ENCODE assay signal across 8 cellular contexts in the genomic region with DNA sequence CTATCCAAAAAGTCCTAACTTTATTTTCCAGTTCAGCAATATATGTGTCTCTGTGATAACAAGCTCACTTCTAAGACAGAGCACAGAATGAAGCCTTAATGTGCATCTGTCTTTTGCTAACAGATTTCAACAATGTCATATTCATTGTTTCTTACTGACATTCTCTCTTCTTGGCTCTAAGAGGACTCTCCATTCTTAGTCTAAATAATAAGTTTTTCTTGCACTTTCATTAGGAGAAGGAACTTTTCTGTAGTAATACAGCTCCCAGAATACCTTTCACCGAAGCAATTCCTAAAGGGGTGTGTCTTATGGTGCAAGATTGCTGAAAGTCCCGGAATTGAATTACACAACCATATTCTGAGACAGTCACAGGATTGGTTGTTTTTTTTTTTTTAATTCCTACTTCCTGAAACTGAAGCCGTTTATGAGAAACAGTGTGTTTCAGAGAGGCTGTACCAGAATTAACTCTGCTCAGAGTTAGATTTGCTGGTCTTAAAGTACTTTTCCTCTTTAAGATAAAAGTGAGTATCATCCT. TPM values are rescaled to one million over a fixed set of nuclear protein-coding genes. Genes with fewer than 3 reads are reported as not detected.
DNase-seq lines count a peak whose midpoint lies in the region; ATAC-seq, FAIRE-seq and TF ChIP-seq lines count a peak whose summit lies in the region.

A gene (plus strand): TSS at position 421 of the 535 bp plus-strand sequence.

- DNase-seq in A172 (ENCODE audit: low spot score) = peak; percentile 81
- peak; percentile 8 for DNase-seq in NCI-H774 (lab: John Stamatoyannopoulos, UW)
- peak in 3 of 4 experiments; percentile 17 to 69 (median 60) for DNase-seq in K562 (ENCODE audit: extremely low read depth in 1 of 4, low spot score in 3 of 4)
- no peak for DNase-seq in left lobe of liver (ENCODE audit: low spot score)
- DNase-seq in superior temporal gyrus (ENCODE audit: extremely low spot score) = peak; percentile 52
- no peak for DNase-seq in stimulated activated CD4-positive, alpha-beta T cell treated with anti-CD3 and anti-CD28 coated beads, Interleukin-1b, Interleukin-23, amount 100 ng/mL, for 48 hours

- in situ Hi-C loops in K562 (cut with MboI) = no loop called here

- CTCF ChIA-PET in K562 (lab: Yijun Ruan, JAX; ENCODE audit: low intra/inter-chr PET ratio) = no interaction called here

- POLR2A ChIA-PET in K562 (lab: Yijun Ruan, JAX) = interaction anchor here (0.6 to 1.3 kb wide), 7 partner anchors 10 to 422 kb away, joined by 3 to 6 read pairs (median 3); no protein-coding TSS in a partner anchor

- no peaks in the 10 kb centered on the region for H3K36me3 ChIP-seq in K562 (ENCODE audit: control insufficient read depth, insufficient read depth, low read length)

- peak within 1 kb of the TSS in 1 of 2 experiments; percentile 36; a peak in 2 of 4 replicates for H3K9ac ChIP-seq in K562 (ENCODE audit: insufficient read depth in 1 of 2, low read depth in 2 of 2, low read length in 2 of 2)

- TF ChIP-seq EP300 in K562 (IDR thresholded peaks at IDR 0.05; ENCODE audit: low read length) = peak; percentile 46

- no peaks in the 10 kb centered on the region for H3K9me3 ChIP-seq in K562 (replicated peaks; ENCODE audit: control insufficient read depth, insufficient read depth, low read depth, low read length)

- no peaks in the 10 kb centered on the region for H3K9me1 ChIP-seq in K562 (ENCODE audit: control insufficient read depth, insufficient read depth, low read length)

- BruUV-seq in K562 (replicated peaks; lab: Mats Ljungman, UMichigan) = no TSS peak

- 0% methylated on average over 3 of the region's 3 CpGs for WGBS in K562 (ENCODE audit: insufficient coverage, low coverage, missing lambda C conversion rate)

- H3K27me3 ChIP-seq in K562 (ENCODE audit: control insufficient read depth in 2 of 2, insufficient read depth in 2 of 2, low read length in 2 of 2) = no peaks in the 10 kb centered on the region

- peak within 1 kb of the TSS; percentile 32 for H3K4me3 ChIP-seq in K562

- peak within 1 kb of the TSS; percentile 60; the same call in 1 of the 3 replicates for H3K27ac ChIP-seq in K562 (ENCODE audit: extremely low read depth, low read depth, low read length)

- TF ChIP-seq RAD21 in K562 (CRISPR knock-in tag; conservative IDR thresholded peaks at IDR 0.05 in 1 of 2, IDR thresholded peaks at IDR 0.05 in 1 of 2) = no peak; a peak in 1 of 4 replicates

- H4K20me1 ChIP-seq in K562 (replicated peaks; ENCODE audit: control insufficient read depth, insufficient read depth, low read length) = no peaks in the 10 kb centered on the region

- H3K4me1 ChIP-seq in K562 (replicated peaks in 1 of 2; ENCODE audit: control insufficient read depth in 2 of 2, insufficient read depth in 2 of 2, low read length in 2 of 2) = peaks cover 0 to 2% of the 10 kb centered on the region in 2 experiments; a peak in 1 of 5 replicates

- peak; percentile 82 for ATAC-seq in GM18508 (IDR thresholded peaks at IDR 0.05; ENCODE audit: insufficient read depth, unreplicated experiment)
- peak; percentile 72 for ATAC-seq in HG02943 (IDR thresholded peaks at IDR 0.05; ENCODE audit: low read depth, unreplicated experiment)
- ATAC-seq in K562 = peak; percentile 98
- peak; percentile 97 for ATAC-seq in left lobe of liver

- TF ChIP-seq CTCF in K562 (IDR thresholded peaks at IDR 0.05 in 2 of 3, conservative IDR thresholded peaks at IDR 0.05 in 1 of 3; ENCODE audit: insufficient read depth in 2 of 3, low read depth in 1 of 3, low read length in 3 of 3) = no peak

- intact Hi-C loops in K562 (cut with micrococcal nuclease) = no loop called here

- peak; percentile 87 for FAIRE-seq in K562 (lab: Jason Lieb, UNC)

- H3K4me2 ChIP-seq in K562 (ENCODE audit: insufficient read depth, low read length) = peak within 1 kb of the TSS; percentile 63

- TF ChIP-seq POLR2A in K562 (conservative IDR thresholded peaks at IDR 0.05) = peak; percentile 57

- peak within 1 kb of the TSS; percentile 85 for H2AFZ ChIP-seq in K562 (ENCODE audit: low read depth, low read length)

- H3K79me2 ChIP-seq in K562 (ENCODE audit: control insufficient read depth, insufficient read depth, low read length) = no peaks in the 10 kb centered on the region

TF ChIP-seq in K562, 482 proteins besides CTCF, POLR2A, EP300 and RAD21 (continues in another document):
- TF ChIP-seq SMAD4 (CRISPR knock-in tag; conservative IDR thresholded peaks at IDR 0.05) = 0 out of 2 replicates have a peak, but pooled peaks have one; percentile 20
- TF ChIP-seq TEAD4 (IDR thresholded peaks at IDR 0.05; ENCODE audit: low read length) = peak; percentile 18; the same call in 1 of the 2 replicates
- TF ChIP-seq TEAD4 (CRISPR knock-in tag; IDR thresholded peaks at IDR 0.05; ENCODE audit: borderline replicate concordance) = no peak
- TF ChIP-seq TBP (optimal IDR thresholded peaks at IDR 0.05; ENCODE audit: low read depth, low read length) = peak; percentile 51
- peak; percentile 71; the same call in 1 of the 2 replicates for TF ChIP-seq ETV1 (tag; conservative IDR thresholded peaks at IDR 0.05; ENCODE audit: low read depth)
- no peak for TF ChIP-seq NUFIP1 (IDR thresholded peaks at IDR 0.05; ENCODE audit: partially characterized antibody)
- peak; percentile 79 for TF ChIP-seq ZNF589 (CRISPR knock-in tag; IDR thresholded peaks at IDR 0.05; ENCODE audit: low read depth)
- TF ChIP-seq CEBPB (tag; IDR thresholded peaks at IDR 0.05) = peak; percentile 99
- peak; percentile 92 for TF ChIP-seq ELF1 (tag; IDR thresholded peaks at IDR 0.05)
- TF ChIP-seq ZNF384 (IDR thresholded peaks at IDR 0.05; ENCODE audit: low read depth, low read length) = peak; percentile 92
- TF ChIP-seq, protein P1, sequence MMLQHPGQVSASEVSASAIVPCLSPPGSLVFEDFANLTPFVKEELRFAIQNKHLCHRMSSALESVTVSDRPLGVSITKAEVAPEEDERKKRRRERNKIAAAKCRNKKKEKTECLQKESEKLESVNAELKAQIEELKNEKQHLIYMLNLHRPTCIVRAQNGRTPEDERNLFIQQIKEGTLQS (IDR thresholded peaks at IDR 0.05) = peak; percentile 65
- TF ChIP-seq, protein P1 (CRISPR knock-in tag; conservative IDR thresholded peaks at IDR 0.05) = no peak
- TF ChIP-seq MYBL2 (IDR thresholded peaks at IDR 0.05; ENCODE audit: low read depth) = peak; percentile 75
- no peak for TF ChIP-seq MYBL2 (CRISPR knock-in tag; IDR thresholded peaks at IDR 0.05; ENCODE audit: borderline replicate concordance)
- TF ChIP-seq SRF (CRISPR knock-in tag; IDR thresholded peaks at IDR 0.05) = 0 out of 4 replicates have a peak, but pooled peaks of 1 of the 2 experiments have one; percentile 20
- peak; percentile 77; a peak in 3 of 4 replicates for TF ChIP-seq TRIM24 (IDR thresholded peaks at IDR 0.05)
- TF ChIP-seq SOX6 (IDR thresholded peaks at IDR 0.05) = peak; percentile 14; the same call in 1 of the 2 replicates
- TF ChIP-seq, protein P2, sequence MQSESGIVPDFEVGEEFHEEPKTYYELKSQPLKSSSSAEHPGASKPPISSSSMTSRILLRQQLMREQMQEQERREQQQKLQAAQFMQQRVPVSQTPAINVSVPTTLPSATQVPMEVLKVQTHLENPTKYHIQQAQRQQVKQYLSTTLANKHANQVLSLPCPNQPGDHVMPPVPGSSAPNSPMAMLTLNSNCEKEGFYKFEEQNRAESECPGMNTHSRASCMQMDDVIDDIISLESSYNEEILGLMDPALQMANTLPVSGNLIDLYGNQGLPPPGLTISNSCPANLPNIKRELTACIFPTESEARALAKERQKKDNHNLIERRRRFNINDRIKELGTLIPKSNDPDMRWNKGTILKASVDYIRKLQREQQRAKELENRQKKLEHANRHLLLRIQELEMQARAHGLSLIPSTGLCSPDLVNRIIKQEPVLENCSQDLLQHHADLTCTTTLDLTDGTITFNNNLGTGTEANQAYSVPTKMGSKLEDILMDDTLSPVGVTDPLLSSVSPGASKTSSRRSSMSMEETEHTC (IDR thresholded peaks at IDR 0.05) = 0 out of 2 replicates have a peak, but pooled peaks have one; percentile 19
- peak; percentile 50 to 57; a peak in 2 of 4 replicates for TF ChIP-seq FOXK2 (conservative IDR thresholded peaks at IDR 0.05 in 1 of 2, IDR thresholded peaks at IDR 0.05 in 1 of 2; ENCODE audit: low read depth in 2 of 2)
- TF ChIP-seq TOE1 (IDR thresholded peaks at IDR 0.05; ENCODE audit: borderline replicate concordance) = no peak
- no peak for TF ChIP-seq TOE1 (CRISPR knock-in tag; IDR thresholded peaks at IDR 0.05; ENCODE audit: borderline replicate concordance, low read depth)
- peak; percentile 64 for TF ChIP-seq GABPA (tag; conservative IDR thresholded peaks at IDR 0.05; ENCODE audit: low read depth)
- TF ChIP-seq ARNT (IDR thresholded peaks at IDR 0.05) = no peak
- 0 out of 2 replicates have a peak, but pooled peaks have one; percentile 36 for TF ChIP-seq CC2D1A (IDR thresholded peaks at IDR 0.05)

RNA-seq across cellular contexts. Expression of the gene that starts here (rescaled TPM):
- total RNA-seq in A172 (2014; rRNA removed; shearing (Covaris generic)) = 8.8 and 11.6 TPM in 2 replicates
- total RNA-seq in K562 (2011; cell fraction: chromatin; rRNA removed; ENCODE audit: low replicate concordance) = 4.7 and 13.0 TPM in 2 replicates
- 2.0 and 3.3 TPM in 2 replicates for total RNA-seq in K562 (2011; cell fraction: nucleolus; rRNA removed)
- total RNA-seq in K562 (2011; cell fraction: nucleoplasm; rRNA removed) = 5.4 and 13.7 TPM in 2 replicates
- total RNA-seq in K562 (2014; rRNA removed) (3.3 and 3.5 TPM in 2 replicates), K562 (2014; rRNA removed; fragmentation: Illumina TruSeq; extraction: Trizol) (6.9 and 7.3 TPM in 2 replicates), K562 (2015; rRNA removed; fragmentation: Illumina TruSeq; extraction: Trizol) (5.9 and 6.6 TPM in 2 replicates), K562 (2021) (5.5 and 6.1 TPM in 2 replicates), left lobe of liver (5.0 TPM)
- polyA plus RNA-seq in K562 (2011; rRNA removed) (1.7 and 2.3 TPM in 2 replicates), K562 (2014; fragmentation: Illumina TruSeq; extraction: Trizol) (4.6 and 5.5 TPM in 2 replicates), K562 (2014; fragmentation: Nextera tagmentation; extraction: Ambion mirVana) (1 to 10 TPM; 3.7 to 5.4 TPM), K562 (2014; rRNA removed) (2.9 and 3.8 TPM in 2 replicates)
- 0.36 and 0.72 TPM in 2 replicates for polyA plus RNA-seq in K562 (2011; cell fraction: cytosol; rRNA removed)
- 3.0 and 4.1 TPM in 2 replicates for polyA plus RNA-seq in K562 (2011; cell fraction: nucleus; rRNA removed)
- 3.2 and 12.7 TPM in 2 replicates for polyA plus RNA-seq in K562 (2012)
- polyA minus RNA-seq in K562 (2011; rRNA and poly(A)+ RNA removed) = 1.9 and 4.3 TPM in 2 replicates
- 1.6 TPM in 1 of 2 replicates, not detected in the other for polyA minus RNA-seq in K562 (2011; cell fraction: cytosol; rRNA and poly(A)+ RNA removed)
- polyA minus RNA-seq in K562 (2011; cell fraction: nucleus; rRNA and poly(A)+ RNA removed) = 5.1 and 10.8 TPM in 2 replicates

Comparison
In these comparisons a context has a peak if more than half of its experiments do, and no peak if none do; other contexts are left out.
1. DNase-seq: peak in A172 (single experiment), NCI-H774 (single experiment), K562 (3 of 4) and superior temporal gyrus (single experiment); none in left lobe of liver (single experiment) and stimulated activated CD4-positive, alpha-beta T cell treated with anti-CD3 and anti-CD28 coated beads, Interleukin-1b, Interleukin-23, amount 100 ng/mL, for 48 hours (single experiment).
2. Peak in every context shown above with its lines, with median percentiles within 50 percentile points of each other: ATAC-seq.